Comparison of ENCODE assay signal across 29 cellular contexts in genomic region chrX:139924696-139925094, GRCh38. TPM values are rescaled to one million over a fixed set of nuclear protein-coding genes. Genes with fewer than 3 reads are reported as not detected.
DNase-seq lines count a peak whose midpoint lies in the region; ATAC-seq, FAIRE-seq and TF ChIP-seq lines count a peak whose summit lies in the region.
"Had no signal": no experiment of that assay in that cellular context is flagged by ENCODE, and none has a peak within 500 bp of the region (broad histone marks: within the 10 kb centered on the region; RNA-seq: fewer than 3 reads in every experiment).

No MANE protein-coding gene starts in this region.

- peaks cover 44% of the 10 kb centered on the region for H4K20me1 ChIP-seq in SK-N-SH (ENCODE audit: insufficient read depth)
- no peaks in the 10 kb centered on the region for H4K20me1 ChIP-seq in HepG2 (ENCODE audit: insufficient read depth, low read length)

- in situ Hi-C loops in HepG2 (cut with HindIII; ENCODE audit: extremely low pct_ligation_motif_present, low pct_unique_long_range_greater_than_20kb) = no loop called here

- WGBS in SK-N-SH (ENCODE audit: low lambda C conversion rate) = 44% methylated on average over 6 of the region's 6 CpGs
- 49% methylated on average over 6 of the region's 6 CpGs for WGBS in HepG2 (ENCODE audit: low lambda C conversion rate)

- POLR2A ChIA-PET in SK-N-SH (lab: Yijun Ruan, JAX) = no interaction called here
- POLR2A ChIA-PET in HepG2 (lab: Yijun Ruan, JAX) = no interaction called here

- H3K79me2 ChIP-seq in SK-N-SH (ENCODE audit: insufficient read depth) = peaks cover 90% of the 10 kb centered on the region
- peaks cover 46% of the 10 kb centered on the region for H3K79me2 ChIP-seq in HepG2 (ENCODE audit: insufficient read depth, low read length)

- no peaks in the 10 kb centered on the region for H3K36me3 ChIP-seq in SK-N-SH (replicated peaks in 1 of 2; ENCODE audit: control insufficient read depth in 1 of 2, insufficient read depth in 2 of 2, low read length in 1 of 2)
- H3K36me3 ChIP-seq in HepG2 (replicated peaks in 1 of 2; ENCODE audit: control insufficient read depth in 1 of 2, insufficient read depth in 2 of 2, low read length in 2 of 2) = no peaks in the 10 kb centered on the region
- H3K36me3 ChIP-seq in skeletal muscle tissue (ENCODE audit: control insufficient read depth in 3 of 3, insufficient read depth in 3 of 3, low read length in 3 of 3) = no peaks in the 10 kb centered on the region
- H3K36me3 ChIP-seq: SJCRH30 had no signal

- CTCF ChIA-PET in SK-N-SH (lab: Yijun Ruan, JAX) = no interaction called here
- CTCF ChIA-PET in HepG2 (lab: Yijun Ruan, JAX; ENCODE audit: low intra/inter-chr PET ratio, low total read pairs) = no interaction called here

- intact Hi-C loops in HepG2 (cut with micrococcal nuclease; ENCODE audit: unreplicated experiment) = no loop called here

- ATAC-seq in SK-N-SH treated with all-trans-retinoic acid at 6 μM for 48 hours (peak; percentile 56), HepG2 (no peak)
- ATAC-seq: Right ventricle myocardium inferior had no signal

- H3F3A ChIP-seq in SK-N-SH (replicated peaks; ENCODE audit: insufficient read depth) = peaks cover 6% of the 10 kb centered on the region

- H3K9ac ChIP-seq in SK-N-SH = no peak overlapping the region
- H3K9ac ChIP-seq in HepG2 (ENCODE audit: insufficient read depth, low read depth, low read length) = no peak overlapping the region
- no peak overlapping the region for H3K9ac ChIP-seq in skeletal muscle tissue (ENCODE audit: low read depth in 1 of 3, low read length in 3 of 3)
- H3K9ac ChIP-seq: BLaER1 treated with 17β-estradiol and CSF1 and Interleukin-3, amounts not matched to agents 10 nM and 100 nM; KMS-11 had no signal

- H3K4me1 ChIP-seq in SK-N-SH (ENCODE audit: control insufficient read depth in 1 of 2, insufficient read depth in 2 of 2, low read depth in 1 of 2, low read length in 1 of 2) (peaks cover 0 to 4% of the 10 kb centered on the region in 2 experiments; a peak in 2 of 4 replicates), HepG2 (ENCODE audit: insufficient read depth, low read length) (peaks cover 27% of the 10 kb centered on the region), skeletal muscle tissue (ENCODE audit: control insufficient read depth in 3 of 3, insufficient read depth in 3 of 3, low read length in 3 of 3) (no peaks in the 10 kb centered on the region)

- H3K9me2 ChIP-seq in SK-N-SH = no peaks in the 10 kb centered on the region

- DNase-seq in SK-N-SH (no peak), dermis blood vessel endothelial cell (peak; percentile 86), HepG2 (ENCODE audit: low spot score) (peak; percentile 3), glomerular visceral epithelial cell (ENCODE audit: extremely low spot score) (no peak), DMS79 (lab: John Stamatoyannopoulos, UW) (no peak), NCI-H226 (no peak)
- DNase-seq: AML-193; CD4-positive, alpha-beta T cell; EL; GDM1; HCEC 1CT; MM.1S; NCI-H1105; NCI-H1436 treated with DMSO at 0.1 percent for 48 hours; NCI-H187 treated with DMSO at 0.1 percent for 48 hours; PC-9; SJCRH30 had no signal

- H3K27ac ChIP-seq in SK-N-SH (ENCODE audit: low read depth in 2 of 2, low read length in 1 of 2) = no peak overlapping the region
- no peak overlapping the region for H3K27ac ChIP-seq in HepG2 (ENCODE audit: extremely low read length, insufficient read depth, low read length)
- peak overlapping the region; percentile 51 for H3K27ac ChIP-seq in skeletal muscle tissue (ENCODE audit: low read depth, low read length)
- H3K27ac ChIP-seq: BLaER1 treated with 17β-estradiol and CSF1 and Interleukin-3, amounts not matched to agents 10 nM and 100 nM; KMS-11; PC-9; SJCRH30 had no signal

- H3K4me3 ChIP-seq in SK-N-SH (ENCODE audit: low read depth in 2 of 2, low read length in 1 of 2) (no peak overlapping the region), HepG2 (replicated peaks in 1 of 3; ENCODE audit: insufficient read depth in 1 of 3, low read depth in 2 of 3, low read length in 3 of 3) (no peak overlapping the region), skeletal muscle tissue (ENCODE audit: low read length in 3 of 3) (no peak overlapping the region)
- H3K4me3 ChIP-seq: BLaER1 treated with 17β-estradiol and CSF1 and Interleukin-3, amounts not matched to agents 10 nM and 100 nM; GM12878; PC-9; SJCRH30 had no signal

- H3K4me2 ChIP-seq in SK-N-SH = no peak overlapping the region
- no peak overlapping the region for H3K4me2 ChIP-seq in HepG2 (ENCODE audit: low read depth, low read length)
- H3K4me2 ChIP-seq: KMS-11, PC-9 had no signal

- H2AFZ ChIP-seq in SK-N-SH (ENCODE audit: low read depth) (no peak overlapping the region), HepG2 (ENCODE audit: low read length) (no peak overlapping the region)
- H2AFZ ChIP-seq: PC-9 had no signal

- TF ChIP-seq EP300 in SK-N-SH (IDR thresholded peaks at IDR 0.05; ENCODE audit: borderline replicate concordance in 1 of 2, low read depth in 1 of 2, low read length in 1 of 2) (no peak), HepG2 (IDR thresholded peaks at IDR 0.05; ENCODE audit: low read depth in 2 of 2, low read length in 2 of 2) (no peak), HepG2 (CRISPR knock-in tag; IDR thresholded peaks at IDR 0.05; ENCODE audit: borderline replicate concordance) (no peak)

- TF ChIP-seq CTCF in SK-N-SH (IDR thresholded peaks at IDR 0.05) (no peak), HepG2 (CRISPR knock-in tag; IDR thresholded peaks at IDR 0.05) (no peak)

- no TSS peak for BruUV-seq in HepG2 (replicated peaks; lab: Mats Ljungman, UMichigan)

- TF ChIP-seq POLR2A in HepG2 (IDR thresholded peaks at IDR 0.05; ENCODE audit: insufficient read depth in 1 of 2, low read depth in 2 of 2, low read length in 2 of 2) = no peak

- H3K27me3 ChIP-seq in SK-N-SH (ENCODE audit: insufficient read depth) (no peaks in the 10 kb centered on the region), HepG2 (ENCODE audit: control insufficient read depth in 1 of 2, insufficient read depth in 2 of 2, low read length in 2 of 2) (no peaks in the 10 kb centered on the region), skeletal muscle tissue (ENCODE audit: control insufficient read depth in 3 of 3, insufficient read depth in 3 of 3, low read length in 3 of 3) (no peaks in the 10 kb centered on the region)
- H3K27me3 ChIP-seq: SJCRH30 had no signal

- no peaks in the 10 kb centered on the region for H3K9me3 ChIP-seq in SK-N-SH
- no peaks in the 10 kb centered on the region for H3K9me3 ChIP-seq in HepG2 (ENCODE audit: low read length)
- no peaks in the 10 kb centered on the region for H3K9me3 ChIP-seq in skeletal muscle tissue (ENCODE audit: control insufficient read depth in 3 of 3, low read length in 3 of 3)
- H3K9me3 ChIP-seq: SJCRH30 had no signal

- TF ChIP-seq RAD21 in SK-N-SH (IDR thresholded peaks at IDR 0.05; ENCODE audit: low read length) (no peak), HepG2 (CRISPR knock-in tag; IDR thresholded peaks at IDR 0.05) (no peak)

- FAIRE-seq in HepG2 (lab: Jason Lieb, UNC) = no peak
- FAIRE-seq: A204.1, D721Med, GM12878, H1 had no signal

RNA-seq across cellular contexts. Expression of gene ATP11C, which starts 8.2 kb away (rescaled TPM):
- 18.5 and 23.5 TPM in 2 replicates for polyA plus RNA-seq in SK-N-SH (2012; rRNA removed)
- polyA plus RNA-seq in SK-N-SH (2012; cell fraction: cytosol; rRNA removed) = 29.5 and 35.0 TPM in 2 replicates
- 13.0 and 25.6 TPM in 2 replicates for polyA plus RNA-seq in SK-N-SH (2012; cell fraction: nucleus; rRNA removed)
- total RNA-seq in dermis blood vessel endothelial cell = 93.1 and 118 TPM in 2 replicates
- 16.0 and 16.9 TPM in 2 replicates for total RNA-seq in HepG2 (2016; rRNA removed; fragmentation: Illumina TruSeq; extraction: Trizol)
- 4.8 and 5.5 TPM in 2 replicates for total RNA-seq in HepG2 (2016; cell fraction: cytosol; rRNA removed; fragmentation: Illumina TruSeq; extraction: Trizol; ENCODE audit: low read depth)
- 15.8 and 17.4 TPM in 2 replicates for total RNA-seq in HepG2 (2016; cell fraction: insoluble cytoplasmic fraction; rRNA removed; fragmentation: Illumina TruSeq; extraction: Trizol)
- 7.3 and 7.8 TPM in 2 replicates for total RNA-seq in HepG2 (2016; cell fraction: membrane; rRNA removed; fragmentation: Illumina TruSeq; extraction: Trizol)
- total RNA-seq in HepG2 (2016; cell fraction: nucleus; rRNA removed; fragmentation: Illumina TruSeq; extraction: Trizol) = 28.6 and 28.9 TPM in 2 replicates
- polyA plus RNA-seq in HepG2 (2011; rRNA removed) = 8.3 and 8.5 TPM in 2 replicates
- 3.1 and 5.3 TPM in 2 replicates for polyA plus RNA-seq in HepG2 (2011; cell fraction: cytosol; rRNA removed)
- polyA plus RNA-seq in HepG2 (2011; cell fraction: nucleus; rRNA removed) = 6.6 and 7.9 TPM in 2 replicates
- polyA plus RNA-seq in HepG2 (2012) = 10.5 and 13.0 TPM in 2 replicates
- polyA plus RNA-seq in HepG2 (2016; cell fraction: cytosol; fragmentation: Illumina TruSeq; extraction: Trizol; ENCODE audit: low read depth) = 1.1 and 1.2 TPM in 2 replicates
- polyA plus RNA-seq in HepG2 (2016; cell fraction: insoluble cytoplasmic fraction; fragmentation: Illumina TruSeq; extraction: Trizol; ENCODE audit: low read depth) = 12.5 and 14.1 TPM in 2 replicates
- 2.6 and 2.8 TPM in 2 replicates for polyA plus RNA-seq in HepG2 (2016; cell fraction: membrane; fragmentation: Illumina TruSeq; extraction: Trizol; ENCODE audit: low read depth)
- polyA plus RNA-seq in HepG2 (2016; cell fraction: nucleus; fragmentation: Illumina TruSeq; extraction: Trizol; ENCODE audit: insufficient read depth, low read depth) = 27.2 and 27.4 TPM in 2 replicates
- polyA minus RNA-seq in HepG2 (2011; rRNA and poly(A)+ RNA removed; ENCODE audit: low replicate concordance) = 7.6 and 13.7 TPM in 2 replicates
- 13.0 and 15.3 TPM in 2 replicates for polyA minus RNA-seq in HepG2 (2011; cell fraction: cytosol; rRNA and poly(A)+ RNA removed)
- polyA minus RNA-seq in HepG2 (2011; cell fraction: nucleus; rRNA and poly(A)+ RNA removed) = 34.8 and 37.4 TPM in 2 replicates
- total RNA-seq in skeletal muscle tissue = 17.7 TPM

RNA-seq across cellular contexts. Expression of gene CXorf66, which starts 40.6 kb away (rescaled TPM):
- polyA plus RNA-seq in SK-N-SH (2012; rRNA removed) (not detected in 2 replicates), HepG2 (2011; rRNA removed) (not detected in 2 replicates)
- polyA plus RNA-seq in SK-N-SH (2012; cell fraction: cytosol; rRNA removed) = not detected in 2 replicates
- polyA plus RNA-seq in SK-N-SH (2012; cell fraction: nucleus; rRNA removed) = not detected in 2 replicates
- total RNA-seq in dermis blood vessel endothelial cell (not detected in 2 replicates), HepG2 (2016; rRNA removed; fragmentation: Illumina TruSeq; extraction: Trizol) (not detected in 2 replicates), skeletal muscle tissue (not detected)
- not detected in 2 replicates for total RNA-seq in HepG2 (2016; cell fraction: cytosol; rRNA removed; fragmentation: Illumina TruSeq; extraction: Trizol; ENCODE audit: low read depth)
- not detected in 2 replicates for total RNA-seq in HepG2 (2016; cell fraction: insoluble cytoplasmic fraction; rRNA removed; fragmentation: Illumina TruSeq; extraction: Trizol)
- not detected in 2 replicates for total RNA-seq in HepG2 (2016; cell fraction: membrane; rRNA removed; fragmentation: Illumina TruSeq; extraction: Trizol)
- not detected in 2 replicates for total RNA-seq in HepG2 (2016; cell fraction: nucleus; rRNA removed; fragmentation: Illumina TruSeq; extraction: Trizol)
- polyA plus RNA-seq in HepG2 (2011; cell fraction: cytosol; rRNA removed) = not detected in 2 replicates
- not detected in 2 replicates for polyA plus RNA-seq in HepG2 (2011; cell fraction: nucleus; rRNA removed)
- not detected in 2 replicates for polyA plus RNA-seq in HepG2 (2012)
- polyA plus RNA-seq in HepG2 (2016; cell fraction: cytosol; fragmentation: Illumina TruSeq; extraction: Trizol; ENCODE audit: low read depth) = not detected in 2 replicates
- polyA plus RNA-seq in HepG2 (2016; cell fraction: insoluble cytoplasmic fraction; fragmentation: Illumina TruSeq; extraction: Trizol; ENCODE audit: low read depth) = not detected in 2 replicates
- not detected in 2 replicates for polyA plus RNA-seq in HepG2 (2016; cell fraction: membrane; fragmentation: Illumina TruSeq; extraction: Trizol; ENCODE audit: low read depth)
- not detected in 2 replicates for polyA plus RNA-seq in HepG2 (2016; cell fraction: nucleus; fragmentation: Illumina TruSeq; extraction: Trizol; ENCODE audit: insufficient read depth, low read depth)
- polyA minus RNA-seq in HepG2 (2011; rRNA and poly(A)+ RNA removed; ENCODE audit: low replicate concordance) = not detected in 2 replicates
- polyA minus RNA-seq in HepG2 (2011; cell fraction: cytosol; rRNA and poly(A)+ RNA removed) = not detected in 2 replicates
- not detected in 2 replicates for polyA minus RNA-seq in HepG2 (2011; cell fraction: nucleus; rRNA and poly(A)+ RNA removed)
- total RNA-seq: CD4-positive, alpha-beta T cell; GM12878; H1; PC-9; Right ventricle myocardium inferior; RPMI7951; SJCRH30 had no signal
- polyA plus RNA-seq: AG04450, GM12878, H1, IgD-negative memory B cell had no signal

Comparison
In these comparisons a context has a peak if more than half of its experiments do, and no peak if none do; other contexts are left out.
1. DNase-seq: peak in dermis blood vessel endothelial cell (single experiment) and HepG2 (single experiment); none in SK-N-SH (single experiment), glomerular visceral epithelial cell (single experiment), DMS79 (single experiment) and NCI-H226 (single experiment).